ENCODE assay signal across 8 cellular contexts in the genomic region with DNA sequence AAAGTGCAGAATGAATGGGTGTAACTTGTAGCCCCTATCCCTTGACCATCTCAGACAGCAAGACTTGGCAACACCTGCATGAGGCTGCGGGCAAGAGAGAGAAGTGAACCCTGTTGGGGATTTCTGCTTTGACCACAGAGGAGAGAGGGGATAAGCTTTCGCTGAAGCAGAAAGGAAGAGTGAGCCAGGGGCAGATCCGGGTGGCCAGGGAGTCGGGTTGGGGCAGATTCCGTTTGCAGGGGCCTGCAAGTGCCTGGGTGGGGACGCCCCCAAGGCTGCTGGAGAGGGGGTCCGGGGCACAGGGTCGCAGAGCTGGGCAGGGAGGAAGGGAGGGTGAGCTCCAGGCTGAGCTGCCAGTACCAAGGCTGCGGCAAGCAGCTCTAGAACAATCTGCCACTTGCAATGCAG. TPM values are rescaled to one million over a fixed set of nuclear protein-coding genes. Genes with fewer than 3 reads are reported as not detected.
A peak's percentile ranks its signal among the peaks of the same experiment; 100 is the strongest.
DNase-seq lines count a peak whose midpoint lies in the region; ATAC-seq and TF ChIP-seq lines count a peak whose summit lies in the region.

No MANE protein-coding gene starts in this region.

- peak overlapping the region; percentile 89 for H3K4me3 Mint-ChIP-seq in CD4-positive, alpha-beta T cell
- H3K4me3 Mint-ChIP-seq in activated naive CD8-positive, alpha-beta T cell treated with anti-CD3 and anti-CD28 coated beads, Interleukin-2, amount 10 ng/mL, durations not matched to agents 7 days and 5 days, result peak overlapping the region; percentile 92

- intact Hi-C loops in CD4-positive, alpha-beta T cell (cut with DNase I, micrococcal nuclease), result loop anchor here (2.0 to 5.0 kb wide), 7 partner anchors 61 to 806 kb away; partner anchors contain the start of genes CENPS (in 1 of the 2) and UBE4B (in 1 of the 2)
- intact Hi-C loops in aorta (cut with DNase I), result loop anchor here (2.0 kb wide), 1 partner anchor 241 kb away; no protein-coding TSS in a partner anchor

- no peak overlapping the region for H3K27ac ChIP-seq in CD4-positive, alpha-beta T cell (ENCODE audit: low read depth, low read length)
- no peak overlapping the region for H3K27ac ChIP-seq in smooth muscle cell (ENCODE audit: low read depth)
- no peak overlapping the region for H3K27ac ChIP-seq in aorta (ENCODE audit: low read depth in 1 of 2, low read length in 2 of 2)

- no peaks in the 10 kb centered on the region for H3K79me2 ChIP-seq in smooth muscle cell (ENCODE audit: low read depth)

- no peaks in the 10 kb centered on the region for H3K9me3 ChIP-seq in CD4-positive, alpha-beta T cell (ENCODE audit: control insufficient read depth, low read length)
- H3K9me3 ChIP-seq in smooth muscle cell (replicated peaks; ENCODE audit: low read depth) (no peaks in the 10 kb centered on the region), aorta (ENCODE audit: control insufficient read depth, low read length) (no peaks in the 10 kb centered on the region)

- no peaks in the 10 kb centered on the region for H3K27me3 ChIP-seq in CD4-positive, alpha-beta T cell (ENCODE audit: control insufficient read depth, insufficient read depth, low read length)
- H3K27me3 ChIP-seq in smooth muscle cell (ENCODE audit: low read depth), result no peaks in the 10 kb centered on the region
- H3K27me3 ChIP-seq in aorta (ENCODE audit: control insufficient read depth in 1 of 2, insufficient read depth in 2 of 2, low read length in 1 of 2), result no peaks in the 10 kb centered on the region

- peaks cover 22% of the 10 kb centered on the region for H3K36me3 Mint-ChIP-seq in CD4-positive, alpha-beta T cell (ENCODE audit: low read depth)
- peaks cover 11% of the 10 kb centered on the region for H3K36me3 Mint-ChIP-seq in activated naive CD8-positive, alpha-beta T cell treated with anti-CD3 and anti-CD28 coated beads, Interleukin-2, amount 10 ng/mL, durations not matched to agents 7 days and 5 days

- no peaks in the 10 kb centered on the region for H3K9me3 Mint-ChIP-seq in CD4-positive, alpha-beta T cell
- H3K9me3 Mint-ChIP-seq in activated naive CD8-positive, alpha-beta T cell treated with anti-CD3 and anti-CD28 coated beads, Interleukin-2, amount 10 ng/mL, durations not matched to agents 7 days and 5 days, result no peaks in the 10 kb centered on the region

- H4K20me1 ChIP-seq in smooth muscle cell (ENCODE audit: low read depth), result no peaks in the 10 kb centered on the region

- H3K4me1 Mint-ChIP-seq in CD4-positive, alpha-beta T cell (ENCODE audit: low read depth), result peaks cover 44% of the 10 kb centered on the region
- peaks cover 27% of the 10 kb centered on the region for H3K4me1 Mint-ChIP-seq in activated naive CD8-positive, alpha-beta T cell treated with anti-CD3 and anti-CD28 coated beads, Interleukin-2, amount 10 ng/mL, durations not matched to agents 7 days and 5 days

- POLR2A ChIA-PET in CD4-positive, alpha-beta T cell (lab: Charles Lee), result interaction anchor here (0.6 to 8.1 kb wide), 10 partner anchors 7 to 103 kb away, joined by 3 to 512 read pairs (median 28); partner anchors contain the start of gene PIK3CD
- POLR2A ChIA-PET in activated naive CD8-positive, alpha-beta T cell treated with anti-CD3 and anti-CD28 coated beads, Interleukin-2, amount 10 ng/mL, durations not matched to agents 7 days and 5 days (lab: Charles Lee), result interaction anchor here (0.5 to 22.8 kb wide), 11 partner anchors 15 to 174 kb away, joined by 3 to 623 read pairs (median 4); partner anchors contain the start of gene PIK3CD

- H3F3A ChIP-seq in smooth muscle cell (ENCODE audit: low read depth), result no peaks in the 10 kb centered on the region

- no peaks in the 10 kb centered on the region for H3K27me3 Mint-ChIP-seq in CD4-positive, alpha-beta T cell
- H3K27me3 Mint-ChIP-seq in activated naive CD8-positive, alpha-beta T cell treated with anti-CD3 and anti-CD28 coated beads, Interleukin-2, amount 10 ng/mL, durations not matched to agents 7 days and 5 days, result peaks cover 7% of the 10 kb centered on the region

- H3K4me3 ChIP-seq in smooth muscle cell (no peak overlapping the region), aorta (ENCODE audit: low read length in 2 of 2) (no peak overlapping the region)

- H2AFZ ChIP-seq in smooth muscle cell (ENCODE audit: low read depth), result no peak overlapping the region

- no peak overlapping the region for H3K9ac ChIP-seq in smooth muscle cell (ENCODE audit: low read depth)

- peak overlapping the region; percentile 92 for H3K27ac Mint-ChIP-seq in CD4-positive, alpha-beta T cell
- H3K27ac Mint-ChIP-seq in activated naive CD8-positive, alpha-beta T cell treated with anti-CD3 and anti-CD28 coated beads, Interleukin-2, amount 10 ng/mL, durations not matched to agents 7 days and 5 days, result peak overlapping the region; percentile 86

- no peak for ATAC-seq in CD4-positive, alpha-beta T cell (ENCODE audit: poor library complexity)
- ATAC-seq in HG03354 (IDR thresholded peaks at IDR 0.05; ENCODE audit: poor library complexity, severe bottlenecking, unreplicated experiment) (peak; percentile 61), aorta (ENCODE audit: low FRiP score) (no peak)
- no peak for ATAC-seq in activated naive CD8-positive, alpha-beta T cell treated with anti-CD3 and anti-CD28 coated beads, Interleukin-2, amount 10 ng/mL, durations not matched to agents 7 days and 5 days (ENCODE audit: low read depth)

- H3K36me3 ChIP-seq in smooth muscle cell (ENCODE audit: low read depth) (no peaks in the 10 kb centered on the region), aorta (ENCODE audit: control insufficient read depth in 1 of 2, insufficient read depth in 2 of 2, low read length in 1 of 2) (no peaks in the 10 kb centered on the region)

- WGBS in smooth muscle cell (ENCODE audit: low lambda C conversion rate), result 84% methylated on average over 7 of the region's 9 CpGs
- 84 to 90% methylated on average over 9 of the region's 9 CpGs for WGBS in aorta, 2 donors

- H3K4me1 ChIP-seq in smooth muscle cell (ENCODE audit: low read depth) (no peaks in the 10 kb centered on the region), aorta (ENCODE audit: control insufficient read depth in 1 of 2, insufficient read depth in 2 of 2, low read length in 2 of 2) (no peaks in the 10 kb centered on the region)

- no peak for DNase-seq in CD4-positive, alpha-beta T cell
- DNase-seq in GM19238 (ENCODE audit: insufficient read length, low spot score) (peak; percentile 72), smooth muscle cell (lab: John Stamatoyannopoulos, UW; ENCODE audit: unreplicated experiment) (no peak), COR-L47 (lab: John Stamatoyannopoulos, UW) (no peak), superior temporal gyrus (ENCODE audit: extremely low spot score) (no peak), aorta (no peak)
- DNase-seq in activated naive CD8-positive, alpha-beta T cell treated with anti-CD3 and anti-CD28 coated beads, Interleukin-2, amount 10 ng/mL, durations not matched to agents 7 days and 5 days, result peak; percentile 48

- CTCF ChIA-PET in CD4-positive, alpha-beta T cell (lab: Charles Lee), result interaction anchor here (0.8 to 6.6 kb wide), 33 partner anchors 9 to 318 kb away, joined by 3 to 117 read pairs (median 7); partner anchors contain the start of genes PIK3CD and TMEM201

- TF ChIP-seq CTCF in CD4-positive, alpha-beta T cell (IDR thresholded peaks at IDR 0.05), result no peak
- TF ChIP-seq CTCF in smooth muscle cell (IDR thresholded peaks at IDR 0.05; ENCODE audit: borderline replicate concordance, insufficient read depth, poor library complexity, severe bottlenecking), result no peak

- no peak overlapping the region for H3K4me2 ChIP-seq in smooth muscle cell

RNA-seq across cellular contexts. Expression of gene PIK3CD, which starts 25.3 kb away (rescaled TPM):
- 100 to 1,000 TPM; 202 to 213 TPM for total RNA-seq in CD4-positive, alpha-beta T cell
- total RNA-seq in activated naive CD8-positive, alpha-beta T cell treated with anti-CD3 and anti-CD28 coated beads, Interleukin-2, amount 10 ng/mL, durations not matched to agents 7 days and 5 days, result 100 to 1,000 TPM; 250 TPM
- total RNA-seq in smooth muscle cell (4.1 and 4.9 TPM in 2 replicates), aorta (10 to 100 TPM; 13.3 to 21.0 TPM)
- polyA plus RNA-seq in smooth muscle cell (3.9 and 7.1 TPM in 2 replicates), aorta (10 to 100 TPM in 1 of 2 donors, 1 to 10 TPM in 1; 5.2 to 10.1 TPM)

RNA-seq across cellular contexts. Expression of gene TMEM201, which starts 37.5 kb away (rescaled TPM):
- total RNA-seq in CD4-positive, alpha-beta T cell, result 1 to 10 TPM; 9.1 to 9.2 TPM
- 10 to 100 TPM; 16.1 TPM for total RNA-seq in activated naive CD8-positive, alpha-beta T cell treated with anti-CD3 and anti-CD28 coated beads, Interleukin-2, amount 10 ng/mL, durations not matched to agents 7 days and 5 days
- total RNA-seq in smooth muscle cell, result 1.7 and 2.4 TPM in 2 replicates
- polyA plus RNA-seq in smooth muscle cell, result 5.0 and 8.8 TPM in 2 replicates
- total RNA-seq in aorta, result 1 to 10 TPM; 5.1 to 9.4 TPM
- 1 to 10 TPM; 1.1 to 3.5 TPM for polyA plus RNA-seq in aorta

Comparison
In these comparisons a context has a peak if more than half of its experiments do, and no peak if none do; other contexts are left out.
1. DNase-seq: peak in GM19238 (single experiment) and activated naive CD8-positive, alpha-beta T cell treated with anti-CD3 and anti-CD28 coated beads, Interleukin-2, amount 10 ng/mL, durations not matched to agents 7 days and 5 days (single experiment); none in CD4-positive, alpha-beta T cell (0 of 10), smooth muscle cell (single experiment), COR-L47 (single experiment), superior temporal gyrus (single experiment) and aorta (0 of 2).
2. RNA of gene PIK3CD, which starts 25.3 kb away (total RNA-seq): 250 TPM in activated naive CD8-positive, alpha-beta T cell treated with anti-CD3 and anti-CD28 coated beads, Interleukin-2, amount 10 ng/mL, durations not matched to agents 7 days and 5 days and 202 to 213 TPM in CD4-positive, alpha-beta T cell; 13.3 to 21.0 TPM in aorta and 4.1 to 4.9 TPM in smooth muscle cell; every median in the first group is over 4 times any median in the second.